ENCODE assay signal across 12 cellular contexts in the genomic region with DNA sequence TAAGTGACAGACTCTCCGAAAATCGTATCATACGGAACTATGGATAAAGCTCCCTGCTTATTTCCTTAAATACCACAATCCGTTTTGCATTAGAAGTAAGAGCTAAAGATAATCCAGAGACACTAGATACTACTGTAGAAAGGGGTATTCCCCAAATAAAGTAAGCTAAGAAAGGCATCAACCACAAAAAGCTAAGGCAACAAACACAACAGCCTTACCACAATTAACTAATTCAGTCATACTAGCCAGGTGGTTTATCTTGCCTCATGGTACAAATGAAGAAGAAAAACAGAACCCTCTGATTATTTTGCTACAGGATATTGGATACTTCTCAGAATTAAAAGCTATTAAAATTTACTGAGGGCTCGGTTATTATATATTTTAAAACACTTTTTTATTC. TPM values are rescaled to one million over a fixed set of nuclear protein-coding genes. Genes with fewer than 3 reads are reported as not detected.
DNase-seq lines count a peak whose midpoint lies in the region; ATAC-seq lines count a peak whose summit lies in the region.
"Had no signal": no experiment of that assay in that cellular context is flagged by ENCODE, and none has a peak within 500 bp of the region (broad histone marks: within the 10 kb centered on the region; RNA-seq: fewer than 3 reads in every experiment).

No MANE protein-coding gene starts in this region.

- H3K4me1 Mint-ChIP-seq in naive thymus-derived CD4-positive, alpha-beta T cell = peaks cover 48 to 90% (median 83%) of the 10 kb centered on the region in 7 donors

- peaks cover 38 to 43% of the 10 kb centered on the region in 2 donors for H3K4me1 ChIP-seq in naive thymus-derived CD4-positive, alpha-beta T cell (ENCODE audit: control insufficient read depth in 2 of 2, insufficient read depth in 2 of 2, low read length in 2 of 2)

- ATAC-seq in GM21723 (IDR thresholded peaks at IDR 0.05; ENCODE audit: unreplicated experiment) (peak; percentile 79), HG03460 (IDR thresholded peaks at IDR 0.05; ENCODE audit: unreplicated experiment) (peak; percentile 79), Right ventricle myocardium superior (ENCODE audit: poor library complexity) (no peak)
- peak; percentile 80 for ATAC-seq in naive thymus-derived CD4-positive, alpha-beta T cell
- ATAC-seq: A549 had no signal

- intact Hi-C loops in naive thymus-derived CD4-positive, alpha-beta T cell (cut with micrococcal nuclease) = loop anchor here in 1 of 2 donors (5.0 kb wide), 1 partner anchor 57 kb away; no protein-coding TSS in a partner anchor
- intact Hi-C loops in Right ventricle myocardium superior (cut with DNase I) = no loop called here

- POLR2A ChIA-PET in naive thymus-derived CD4-positive, alpha-beta T cell (lab: Charles Lee) = interaction anchor here (1.1 kb wide), 1 partner anchor 10 kb away, joined by 4 read pairs; no protein-coding TSS in a partner anchor

- H3K27me3 ChIP-seq in naive thymus-derived CD4-positive, alpha-beta T cell (ENCODE audit: control insufficient read depth in 2 of 2, insufficient read depth in 2 of 2, low read length in 2 of 2) = no peaks in the 10 kb centered on the region

- no peaks in the 10 kb centered on the region for H3K27me3 Mint-ChIP-seq in naive thymus-derived CD4-positive, alpha-beta T cell
- H3K27me3 Mint-ChIP-seq: type B pancreatic cell had no signal

- no peak overlapping the region for H3K4me3 ChIP-seq in naive thymus-derived CD4-positive, alpha-beta T cell (ENCODE audit: low read length)
- H3K4me3 ChIP-seq: A549 had no signal

- H3K36me3 ChIP-seq in naive thymus-derived CD4-positive, alpha-beta T cell (ENCODE audit: control insufficient read depth in 2 of 3, insufficient read depth in 3 of 3, low read length in 3 of 3) = no peaks in the 10 kb centered on the region

- peak overlapping the region in 1 of 10 donors; percentile 2 for H3K4me3 Mint-ChIP-seq in naive thymus-derived CD4-positive, alpha-beta T cell
- H3K4me3 Mint-ChIP-seq: type B pancreatic cell had no signal

- DNase-seq in NCI-H2107 treated with DMSO at 0.1 percent for 48 hours (lab: John Stamatoyannopoulos, UW; ENCODE audit: unreplicated experiment) (peak; percentile 9), NCI-H2107 (lab: John Stamatoyannopoulos, UW) (no peak), T1000 (lab: John Stamatoyannopoulos, UW) (no peak), Right ventricle myocardium superior (no peak), AG08396 (ENCODE audit: low spot score) (no peak)
- peak in 3 of 9 donors; percentile 2 to 18 (median 3) for DNase-seq in naive thymus-derived CD4-positive, alpha-beta T cell
- DNase-seq: activated CD4-positive, alpha-beta T cell treated with anti-CD3 and anti-CD28 coated beads for 48 hours; kidney had no signal

- H3K9me3 ChIP-seq in naive thymus-derived CD4-positive, alpha-beta T cell (ENCODE audit: control insufficient read depth in 2 of 3, low read length in 3 of 3) = no peaks in the 10 kb centered on the region
- H3K9me3 ChIP-seq: A549 had no signal

- no peak overlapping the region for H3K27ac ChIP-seq in naive thymus-derived CD4-positive, alpha-beta T cell (ENCODE audit: low read depth, low read length)
- H3K27ac ChIP-seq: A549 had no signal

- H3K9me3 Mint-ChIP-seq in naive thymus-derived CD4-positive, alpha-beta T cell = no peaks in the 10 kb centered on the region
- H3K9me3 Mint-ChIP-seq: type B pancreatic cell had no signal

- H3K36me3 Mint-ChIP-seq in naive thymus-derived CD4-positive, alpha-beta T cell = no peaks in the 10 kb centered on the region
- H3K36me3 Mint-ChIP-seq: type B pancreatic cell had no signal

- no peak overlapping the region for H3K27ac Mint-ChIP-seq in naive thymus-derived CD4-positive, alpha-beta T cell
- H3K27ac Mint-ChIP-seq: type B pancreatic cell had no signal

- CTCF ChIA-PET in naive thymus-derived CD4-positive, alpha-beta T cell (lab: Charles Lee) = no interaction called here

RNA-seq across cellular contexts. Expression of gene ERP44, which starts 14.1 kb away (rescaled TPM):
- total RNA-seq in naive thymus-derived CD4-positive, alpha-beta T cell = 10 to 100 TPM in 4 of 5 experiments, 1 to 10 TPM in 1; 9.8 to 19.5 (median 15.2) TPM
- polyA plus RNA-seq in naive thymus-derived CD4-positive, alpha-beta T cell = 10 to 100 TPM; 29.8 to 38.2 TPM
- total RNA-seq in Right ventricle myocardium superior = 13.5 TPM

RNA-seq across cellular contexts. Expression of gene INVS, which starts 14.3 kb away (rescaled TPM):
- 10 to 100 TPM; 15.0 to 20.8 (median 20.6) TPM for total RNA-seq in naive thymus-derived CD4-positive, alpha-beta T cell
- 10 to 100 TPM in 1 of 2 donors, 1 to 10 TPM in 1; 6.2 to 10.2 TPM for polyA plus RNA-seq in naive thymus-derived CD4-positive, alpha-beta T cell
- 5.6 TPM for total RNA-seq in Right ventricle myocardium superior
